8 cellular contexts compared by ENCODE assay signal in genomic region chr12:49740930-49741881, GRCh38. TPM values are rescaled to one million over a fixed set of nuclear protein-coding genes. Genes with fewer than 3 reads are reported as not detected.
DNase-seq lines count a peak whose midpoint lies in the region; ATAC-seq and TF ChIP-seq lines count a peak whose summit lies in the region.

Gene TMBIM6 (plus strand): TSS chr12:49741557. CDS start chr12:49752494, 10,937 bp downstream.

- peak within 1 kb of the TSS; percentile 85 for H3K4me2 ChIP-seq in IMR-90 (ENCODE audit: low read depth, low read length)

- intact Hi-C loops in IMR-90 (cut with micrococcal nuclease) (loop anchor here (1.0 kb wide), 2 partner anchors 34 to 97 kb away; partner anchors contain the start of gene FMNL3), mucosa of descending colon (cut with DNase I, micrococcal nuclease) (no loop called here)

- peak; percentile 72 for TF ChIP-seq RAD21 in IMR-90 (IDR thresholded peaks at IDR 0.05; ENCODE audit: low read length)

- ATAC-seq in GM21526 (IDR thresholded peaks at IDR 0.05; ENCODE audit: low FRiP score, unreplicated experiment): peak; percentile 95
- peak; percentile 98 for ATAC-seq in IMR-90 (ENCODE audit: low read depth)
- ATAC-seq in mucosa of descending colon: peak; percentile 94

- peak within 1 kb of the TSS; percentile 90 for H2BK5ac ChIP-seq in IMR-90 (ENCODE audit: low read depth, low read length, poor library complexity, severe bottlenecking)

- CTCF ChIA-PET in IMR-90 (lab: Yijun Ruan, JAX): interaction anchor here (0.6 to 1.4 kb wide), 18 partner anchors 10 to 112 kb away, joined by 3 to 7 read pairs (median 3); partner anchors contain the start of gene FMNL3

- H3K4ac ChIP-seq in IMR-90 (ENCODE audit: low read depth, low read length): peak within 1 kb of the TSS; percentile 98

- peak within 1 kb of the TSS; percentile 99 for H3K14ac ChIP-seq in IMR-90 (replicated peaks; ENCODE audit: low read depth, low read length)

- dilution Hi-C loops in IMR-90 (cut with HindIII; ENCODE audit: low sequenced_read_pairs, unreplicated experiment): no loop called here

- H2BK120ac ChIP-seq in IMR-90 (ENCODE audit: low read depth, low read length): peak within 1 kb of the TSS; percentile 59; the same call in 1 of the 2 replicates

- H3K9me1 ChIP-seq in IMR-90 (ENCODE audit: insufficient read depth, low read length): peaks cover 3% of the 10 kb centered on the region; the same call in 1 of the 2 replicates

- peaks cover 5% of the 10 kb centered on the region for H3K4me1 ChIP-seq in IMR-90 (ENCODE audit: control insufficient read depth, insufficient read depth, low read length)
- peaks cover 18% of the 10 kb centered on the region for H3K4me1 ChIP-seq in mucosa of descending colon (ENCODE audit: low read depth)

- peak within 1 kb of the TSS; percentile 90 for H3K27ac ChIP-seq in IMR-90 (ENCODE audit: insufficient read depth, low read length)

- H4K91ac ChIP-seq in IMR-90 (ENCODE audit: insufficient read depth, low read depth, low read length): peak within 1 kb of the TSS; percentile 88

- 8% methylated on average over 22 of the region's 50 CpGs; no CpG with 5 or more reads in 1 of the 2 experiments for WGBS in IMR-90 (ENCODE audit: extremely low coverage in 2 of 2, insufficient read length in 1 of 2), 2 experiments

- H4K8ac ChIP-seq in IMR-90 (ENCODE audit: low read depth in 2 of 2, low read length in 2 of 2): peak within 1 kb of the TSS; percentile 67 to 96

- H3K36me3 ChIP-seq in IMR-90 (ENCODE audit: control insufficient read depth, insufficient read depth, low read length) (0 out of 2 replicates have a peak, but pooled peaks cover 2% of the 10 kb centered on the region), mucosa of descending colon (ENCODE audit: low read depth) (no peaks in the 10 kb centered on the region)

- no TSS peak for BruUV-seq in IMR-90 (replicated peaks; lab: Mats Ljungman, UMichigan)

- TF ChIP-seq POLR2A in IMR-90 (IDR thresholded peaks at IDR 0.05; ENCODE audit: low read depth, low read length): peak; percentile 99

- peak within 1 kb of the TSS; percentile 89 for H4K5ac ChIP-seq in IMR-90 (ENCODE audit: low read depth, low read length)

- H3K27me3 ChIP-seq in IMR-90 (ENCODE audit: control insufficient read depth, insufficient read depth, low read length): no peaks in the 10 kb centered on the region

- peak within 1 kb of the TSS; percentile 89 for H2AFZ ChIP-seq in IMR-90 (replicated peaks; ENCODE audit: low read length, poor library complexity)

- peak within 1 kb of the TSS; percentile 97 for H3K23ac ChIP-seq in IMR-90 (ENCODE audit: low read depth, low read length)

- peaks cover 0 to 19% of the 10 kb centered on the region in 2 experiments; a peak in 2 of 4 replicates for H3K79me1 ChIP-seq in IMR-90 (ENCODE audit: low read depth in 1 of 2, low read length in 2 of 2)

- peak within 1 kb of the TSS; percentile 79 for H3K18ac ChIP-seq in IMR-90 (ENCODE audit: low read depth, low read length)

- POLR2A ChIA-PET in IMR-90 (lab: Charles Lee; ENCODE audit: unreplicated experiment): interaction anchor here (0.5 to 1.4 kb wide), 5 partner anchors 8 to 102 kb away, joined by 3 to 7 read pairs (median 5); partner anchors contain the start of gene BCDIN3D

- DNase-seq in DMS 273 treated with DMSO at 0.1 percent for 48 hours (lab: John Stamatoyannopoulos, UW): peak; percentile 98
- peak; percentile 100 for DNase-seq in IMR-90
- DNase-seq in OCI-M1 (lab: John Stamatoyannopoulos, UW): peak; percentile 100
- DNase-seq in activated T-cell treated with anti-CD3 and anti-CD28 coated beads for 4 hours: peak; percentile 96
- DNase-seq in epithelial cell of esophagus (ENCODE audit: low read depth): peak; percentile 100
- peak; percentile 98 to 100 (median 99) for DNase-seq in mucosa of descending colon
- DNase-seq in stimulated activated CD8-positive, alpha-beta memory T cell treated with anti-CD3 and anti-CD28 coated beads, Interleukin-4, amount 100 ng/mL, for 4 hours (ENCODE audit: low read depth in 2 of 2, low spot score in 1 of 2): peak; percentile 97 to 98

- no peak within 1 kb of the TSS; the same call in 1 of the 2 replicates for H2BK20ac ChIP-seq in IMR-90 (ENCODE audit: low read depth, low read length)

- peak within 1 kb of the TSS; percentile 93 for H2AK9ac ChIP-seq in IMR-90 (replicated peaks; ENCODE audit: low read depth, low read length, poor library complexity)

- peak within 1 kb of the TSS; percentile 97 for H2AK5ac ChIP-seq in IMR-90 (ENCODE audit: low read depth, low read length)

- peak within 1 kb of the TSS; percentile 13; the same call in 1 of the 3 replicates for H2BK15ac ChIP-seq in IMR-90 (ENCODE audit: low read depth, low read length)

- peak within 1 kb of the TSS; percentile 69 for H3K4me3 ChIP-seq in IMR-90 (ENCODE audit: insufficient read depth, low read depth, low read length)
- peak within 1 kb of the TSS; percentile 84 for H3K4me3 ChIP-seq in epithelial cell of esophagus (ENCODE audit: low read length)
- peak within 1 kb of the TSS; percentile 58 for H3K4me3 ChIP-seq in mucosa of descending colon

- peaks cover 47% of the 10 kb centered on the region for H4K20me1 ChIP-seq in IMR-90 (ENCODE audit: insufficient read depth, low read length)

- TF ChIP-seq CTCF in IMR-90 (conservative IDR thresholded peaks at IDR 0.05; ENCODE audit: low read depth, low read length) (peak; percentile 95), epithelial cell of esophagus (IDR thresholded peaks at IDR 0.05; ENCODE audit: insufficient read depth, low read depth, low read length, missing control alignments) (peak; percentile 90), mucosa of descending colon (IDR thresholded peaks at IDR 0.05) (peak; percentile 96)

- H3K9ac ChIP-seq in IMR-90 (ENCODE audit: low read depth, low read length): peak within 1 kb of the TSS; percentile 93

- H3K56ac ChIP-seq in IMR-90 (ENCODE audit: extremely low read depth, insufficient read depth, low read length): peak within 1 kb of the TSS; percentile 97

- in situ Hi-C loops in IMR-90 (cut with MboI; ENCODE audit: low sequenced_read_pairs): no loop called here

- H3K9me3 ChIP-seq in IMR-90 (ENCODE audit: control insufficient read depth, insufficient read depth, low read length) (no peaks in the 10 kb centered on the region), mucosa of descending colon (no peaks in the 10 kb centered on the region)

TF ChIP-seq in IMR-90, 13 proteins besides CTCF, POLR2A, EP300 and RAD21:
- TF ChIP-seq BHLHE40 (IDR thresholded peaks at IDR 0.05; ENCODE audit: low read depth, low read length) (peak; percentile 21; the same call in 1 of the 2 replicates), SMC3 (IDR thresholded peaks at IDR 0.05; ENCODE audit: low read depth, low read length) (peak; percentile 52; the same call in 1 of the 2 replicates), CEBPB (IDR thresholded peaks at IDR 0.05; ENCODE audit: low read depth, low read length) (no peak), CHD1 (IDR thresholded peaks at IDR 0.05; ENCODE audit: low read depth, low read length) (peak; percentile 95; the same call in 1 of the 2 replicates), MXI1 (IDR thresholded peaks at IDR 0.05; ENCODE audit: borderline replicate concordance, low read depth, low read length) (peak; percentile 1; the same call in 1 of the 2 replicates), ELK1 (IDR thresholded peaks at IDR 0.05; ENCODE audit: borderline replicate concordance, low read depth, low read length) (no peak), MAZ (IDR thresholded peaks at IDR 0.05; ENCODE audit: borderline replicate concordance, low read depth, low read length) (peak; percentile 2; the same call in 1 of the 2 replicates)

RNA-seq across cellular contexts. Expression of gene TMBIM6, which starts in this region (rescaled TPM):
- total RNA-seq in IMR-90 (2012; rRNA removed) (255 and 369 TPM in 2 replicates), mucosa of descending colon (100 to 1,000 TPM; 614 to 954 (median 773) TPM)
- 267 and 285 TPM in 2 replicates for polyA plus RNA-seq in IMR-90 (2012; rRNA removed)
- 145 and 287 TPM in 2 replicates for polyA plus RNA-seq in IMR-90 (2012; cell fraction: cytosol; rRNA removed)
- polyA plus RNA-seq in IMR-90 (2012; cell fraction: nucleus; rRNA removed; ENCODE audit: low replicate concordance): 57.9 and 235 TPM in 2 replicates

Comparison
In these comparisons a context has a peak if more than half of its experiments do, and no peak if none do; other contexts are left out.
1. Peak in every context shown above with its lines: DNase-seq, ATAC-seq, H3K4me3 ChIP-seq and H3K27ac ChIP-seq.